ENCODE assay signal across 9 cellular contexts in genomic region chr10:7766241-7766640, GRCh38.
"Had no signal": no experiment of that assay in that cellular context is flagged by ENCODE, and none has a peak within 500 bp of the region (broad histone marks: within the 10 kb centered on the region; RNA-seq: fewer than 3 reads in every experiment).

No MANE protein-coding gene starts in this region.

- H3K27ac ChIP-seq: GM23248 had no signal

- H2AFZ ChIP-seq: GM23248, GM23338 had no signal

- H3K4me1 ChIP-seq: HAP-1 had no signal

- DNase-seq: GM23248, GOT3, H7, H9, HCEC 1CT, HFFc6 had no signal

- H3K9me3 Mint-ChIP-seq: GM23338, H9, HFFc6 had no signal

- ATAC-seq: GM23338, HCT116 had no signal

- H3K4me2 ChIP-seq: GM23338 had no signal

- H3K4me3 Mint-ChIP-seq: GM23338, H9, HFFc6 had no signal

- H3K4me3 ChIP-seq: GM23248, GM23338, HAP-1 had no signal

- H3K9me3 ChIP-seq: HAP-1 had no signal

- H3K4me1 Mint-ChIP-seq: GM23338, H9 had no signal

- H3K27ac Mint-ChIP-seq: GM23338 had no signal
